Comparison of ENCODE assay signal across 22 cellular contexts in genomic region chr2:77348821-77349220, GRCh38.
"Had no signal": no experiment of that assay in that cellular context is flagged by ENCODE, and none has a peak within 500 bp of the region (broad histone marks: within the 10 kb centered on the region; RNA-seq: fewer than 3 reads in every experiment).

No MANE protein-coding gene starts in this region.

- H3K27ac ChIP-seq: colonic mucosa, epithelial cell of prostate, esophagus squamous epithelium, gastrocnemius medialis, heart right ventricle, left lung, lower lobe of right lung had no signal

- H3K4me3 ChIP-seq: colonic mucosa, esophagus squamous epithelium, gastrocnemius medialis, heart right ventricle, left lung, lower lobe of right lung had no signal

- H3K27me3 ChIP-seq: colonic mucosa, esophagus squamous epithelium, gastrocnemius medialis, heart right ventricle, left lung had no signal

- ATAC-seq: effector memory CD8-positive, alpha-beta T cell; esophagus mucosa; gastrocnemius medialis; heart right ventricle; left cardiac atrium; left lung; left ventricle myocardium superior; lower lobe of right lung had no signal

- H3K36me3 ChIP-seq: colonic mucosa, esophagus squamous epithelium, gastrocnemius medialis, heart right ventricle, left lung, lower lobe of right lung had no signal

- DNase-seq: colonic mucosa; cortex of kidney; effector CD8-positive, alpha-beta T cell; effector memory CD8-positive, alpha-beta T cell; endodermal cell; erythroblast; esophagus squamous epithelium; foreskin fibroblast; foreskin melanocyte; gastrocnemius medialis; glutamatergic neuron; head of caudate nucleus; heart right ventricle; hippocampal formation; left cardiac atrium; left lung; left ventricle myocardium superior; lower lobe of right lung; mesendoderm; midbrain had no signal

- H3K9me3 ChIP-seq: colonic mucosa, esophagus squamous epithelium, gastrocnemius medialis, lower lobe of right lung had no signal

- H3K4me1 ChIP-seq: colonic mucosa, esophagus squamous epithelium, gastrocnemius medialis, heart right ventricle, left lung, lower lobe of right lung had no signal
